2 cellular contexts compared by ENCODE assay signal in genomic region chr11:68822546-68822945, GRCh38.
A peak's percentile ranks its signal among the peaks of the same experiment; 100 is the strongest.
TF ChIP-seq lines count a peak whose summit lies in the region.

No MANE protein-coding gene starts in this region.

TF ChIP-seq in HEK293, 187 proteins besides CTCF, POLR2A, EP300 and RAD21:
- TF ChIP-seq ZNF146 (tag by site-specific recombination; IDR thresholded peaks at IDR 0.05) (peak; percentile 88), TRIM28 (IDR thresholded peaks at IDR 0.05; ENCODE audit: borderline replicate concordance, low read length) (no peak)

TF ChIP-seq in K562, 482 proteins besides CTCF, POLR2A, EP300 and RAD21:
- TF ChIP-seq LCOR (CRISPR knock-in tag; IDR thresholded peaks at IDR 0.05) (no peak), RBM25 (IDR thresholded peaks at IDR 0.05; ENCODE audit: low read depth, low read length, severe bottlenecking) (peak; percentile 46), ZNF146 (CRISPR knock-in tag; IDR thresholded peaks at IDR 0.05; ENCODE audit: unreplicated experiment) (peak; percentile 66), CREB5 (CRISPR knock-in tag; IDR thresholded peaks at IDR 0.05) (no peak), MCM2 (IDR thresholded peaks at IDR 0.05; ENCODE audit: low read depth) (no peak), MXI1 (IDR thresholded peaks at IDR 0.05; ENCODE audit: low read depth, low read length) (no peak), NR2C1 (IDR thresholded peaks at IDR 0.05) (no peak), NR2C1 (tag; IDR thresholded peaks at IDR 0.05) (no peak), POLR2H (tag; IDR thresholded peaks at IDR 0.05; ENCODE audit: low read depth) (no peak), IFI16 (CRISPR knock-in tag; IDR thresholded peaks at IDR 0.05) (no peak), NR1H2 (CRISPR knock-in tag; IDR thresholded peaks at IDR 0.05) (no peak), BRD4 (IDR thresholded peaks at IDR 0.05) (no peak)
